ENCODE assay signal across 9 cellular contexts in genomic region chr22:19488884-19489843, GRCh38.
DNase-seq lines count a peak whose midpoint lies in the region; ATAC-seq and TF ChIP-seq lines count a peak whose summit lies in the region.
"Had no signal": no experiment of that assay in that cellular context is flagged by ENCODE, and none has a peak within 500 bp of the region (broad histone marks: within the 10 kb centered on the region; RNA-seq: fewer than 3 reads in every experiment).

No MANE protein-coding gene starts in this region.

- ATAC-seq in DND-41 (ENCODE audit: insufficient read depth, low read depth): no peak; the same call in 2 of the 3 replicates
- ATAC-seq: activated T-cell treated with anti-CD3 and anti-CD28 coated beads, Interleukin-2, amount 50 U/mL, for 4 hours had no signal

- H3K9me3 ChIP-seq in DND-41 (ENCODE audit: insufficient read depth, low read length, severe bottlenecking) (no peaks in the 10 kb centered on the region), endocrine pancreas (ENCODE audit: control insufficient read depth, low read length) (no peaks in the 10 kb centered on the region), WERI-Rb-1 (ENCODE audit: severe bottlenecking) (no peaks in the 10 kb centered on the region)

- H3K4me1 ChIP-seq in DND-41 (ENCODE audit: insufficient read depth, low read length) (peaks cover 4% of the 10 kb centered on the region; the same call in 1 of the 2 replicates), endocrine pancreas (ENCODE audit: control insufficient read depth, insufficient read depth, low read length) (peaks cover 3% of the 10 kb centered on the region)

- TF ChIP-seq CTCF in DND-41 (IDR thresholded peaks at IDR 0.05; ENCODE audit: borderline replicate concordance, extremely low read depth, low read length, poor library complexity, severe bottlenecking) (peak; percentile 21), WERI-Rb-1 (IDR thresholded peaks at IDR 0.05; ENCODE audit: low read depth, low read length) (no peak)

- H3K27me3 ChIP-seq in DND-41 (ENCODE audit: insufficient read depth, low read length, poor library complexity) (no peaks in the 10 kb centered on the region), endocrine pancreas (ENCODE audit: control insufficient read depth, insufficient read depth, low read length) (no peaks in the 10 kb centered on the region), WERI-Rb-1 (ENCODE audit: insufficient read depth, low read depth, severe bottlenecking) (no peaks in the 10 kb centered on the region)

- H4K20me1 ChIP-seq in DND-41 (ENCODE audit: insufficient read depth, low read length): peaks cover 30% of the 10 kb centered on the region

- H3K27ac ChIP-seq in DND-41 (ENCODE audit: low read length) (no peak overlapping the region), WERI-Rb-1 (no peak overlapping the region)

- H3K4me3 ChIP-seq in DND-41 (ENCODE audit: low read depth in 1 of 2, low read length in 2 of 2) (no peak overlapping the region), endocrine pancreas (ENCODE audit: control insufficient read depth, insufficient read depth, low read length) (peak overlapping the region; percentile 57), WERI-Rb-1 (ENCODE audit: low read depth, low read length) (no peak overlapping the region)

- no peak overlapping the region for H3K9ac ChIP-seq in DND-41 (ENCODE audit: low read depth, low read length)
- no peak overlapping the region for H3K9ac ChIP-seq in endocrine pancreas (ENCODE audit: control insufficient read depth, insufficient read depth, low read length)

- no peak overlapping the region for H3K4me2 ChIP-seq in DND-41 (ENCODE audit: insufficient read depth, low read length)

- H2AFZ ChIP-seq in DND-41 (ENCODE audit: low read depth, low read length): no peak overlapping the region

- H3K36me3 ChIP-seq in DND-41 (ENCODE audit: insufficient read depth, low read length) (peaks cover 92% of the 10 kb centered on the region), endocrine pancreas (ENCODE audit: control insufficient read depth, insufficient read depth, low read length) (no peaks in the 10 kb centered on the region), WERI-Rb-1 (peaks cover 75% of the 10 kb centered on the region)

- DNase-seq in DND-41: no peak
- DNase-seq in NAMALWA (ENCODE audit: low spot score): peak; percentile 21
- DNase-seq in middle frontal gyrus (ENCODE audit: extremely low spot score, low spot score): peak; percentile 4
- no peak for DNase-seq in WERI-Rb-1
- DNase-seq in HuH-7 (ENCODE audit: low spot score): no peak
- no peak for DNase-seq in NCI-H1930 (lab: John Stamatoyannopoulos, UW)
- DNase-seq: activated T-cell treated with anti-CD3 and anti-CD28 coated beads, Interleukin-2, amount 50 U/mL, for 4 hours; NCI-H1436 had no signal

- peaks cover 58% of the 10 kb centered on the region for H3K79me2 ChIP-seq in DND-41 (ENCODE audit: insufficient read depth, low read length)

Comparison
In these comparisons a context has a peak if more than half of its experiments do, and no peak if none do; other contexts are left out.
1. DNase-seq: peak in NAMALWA (single experiment) and middle frontal gyrus (single experiment); none in DND-41 (single experiment), WERI-Rb-1 (single experiment), HuH-7 (single experiment) and NCI-H1930 (0 of 2).